In the genomic region with DNA sequence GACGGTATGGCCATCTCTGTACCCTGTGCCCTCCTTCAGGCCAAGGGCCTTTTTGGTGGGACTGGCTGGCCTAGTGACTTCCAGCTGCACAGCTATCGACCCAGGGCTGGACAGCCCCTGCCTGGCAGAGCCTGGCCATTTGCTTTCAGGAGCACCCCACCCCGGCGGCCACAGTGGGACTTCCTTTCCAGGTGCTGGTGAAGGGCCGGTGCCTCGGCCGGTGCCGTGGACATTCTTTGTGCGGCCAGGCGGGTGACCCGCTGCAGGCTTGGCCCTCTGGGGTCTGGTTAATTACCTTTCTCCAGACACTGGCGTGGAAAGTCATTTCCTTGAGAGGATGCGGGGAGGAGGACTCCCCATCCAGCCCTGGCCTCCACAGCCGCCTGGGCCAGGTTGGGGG, we compare ENCODE assay signal across 27 cellular contexts. TPM values are rescaled to one million over a fixed set of nuclear protein-coding genes. Genes with fewer than 3 reads are reported as not detected.
DNase-seq lines count a peak whose midpoint lies in the region; ATAC-seq, FAIRE-seq and TF ChIP-seq lines count a peak whose summit lies in the region.
"Had no signal": no experiment of that assay in that cellular context is flagged by ENCODE, and none has a peak within 500 bp of the region (broad histone marks: within the 10 kb centered on the region; RNA-seq: fewer than 3 reads in every experiment).

No MANE protein-coding gene starts in this region.

- no peak overlapping the region for H4K5ac ChIP-seq in H1 (ENCODE audit: insufficient read length, low read depth, low read length)

- H3K27ac ChIP-seq in GM23338 (ENCODE audit: low read depth) (no peak overlapping the region), H1 (ENCODE audit: low read depth, low read length) (no peak overlapping the region), tibial artery (peak overlapping the region; percentile 90), adrenal gland (no peak overlapping the region)
- H3K27ac ChIP-seq: 22Rv1, C4-2B, GM23248, HL-60, KMS-11, SJSA1 had no signal

- H2AFZ ChIP-seq in GM23338 (no peak overlapping the region), H1 (ENCODE audit: low read length) (no peak overlapping the region)
- H2AFZ ChIP-seq: GM23248 had no signal

- H3F3A ChIP-seq in GM23338 (replicated peaks; ENCODE audit: low read depth): no peaks in the 10 kb centered on the region; the same call in 1 of the 2 replicates

- no peaks in the 10 kb centered on the region for H3K4me1 ChIP-seq in GM23338 (ENCODE audit: insufficient read depth)
- H3K4me1 ChIP-seq in H1 (replicated peaks in 1 of 4; ENCODE audit: control insufficient read depth in 3 of 4, insufficient read depth in 4 of 4, low read length in 3 of 4): no peaks in the 10 kb centered on the region; a peak in 2 of 7 replicates
- peaks cover 0 to 100% (median 92%) of the 10 kb centered on the region in 4 donors for H3K4me1 ChIP-seq in tibial artery
- no peaks in the 10 kb centered on the region for H3K4me1 ChIP-seq in adrenal gland (replicated peaks in 1 of 2)
- H3K4me1 ChIP-seq: HAP-1, SJSA1 had no signal

- no peaks in the 10 kb centered on the region for H3K23me2 ChIP-seq in H1 (ENCODE audit: low read depth, low read length)

- TF ChIP-seq CTCF in GM23338 (conservative IDR thresholded peaks at IDR 0.05; ENCODE audit: low read depth in 2 of 2): no peak
- TF ChIP-seq CTCF in H1 (IDR thresholded peaks at IDR 0.05; ENCODE audit: control extremely low read depth in 1 of 3, insufficient read depth in 1 of 3, low read depth in 1 of 3, low read length in 3 of 3): no peak
- no peak for TF ChIP-seq CTCF in neural crest cell (conservative IDR thresholded peaks at IDR 0.05)
- no peak for TF ChIP-seq CTCF in tibial artery (IDR thresholded peaks at IDR 0.05)
- TF ChIP-seq CTCF in adrenal gland (IDR thresholded peaks at IDR 0.05): no peak

- H2AK5ac ChIP-seq in H1 (ENCODE audit: low read depth, low read length): no peak overlapping the region

- peaks cover 13% of the 10 kb centered on the region; the same call in 2 of the 3 replicates for H3K4me1 Mint-ChIP-seq in GM23338
- H3K4me1 Mint-ChIP-seq in neural crest cell: peaks cover 47% of the 10 kb centered on the region
- H3K4me1 Mint-ChIP-seq: B cell had no signal

- H3K4ac ChIP-seq in H1 (replicated peaks; ENCODE audit: insufficient read length, low read depth, low read length): no peak overlapping the region

- ATAC-seq in GM23338 (no peak), HG03342 (IDR thresholded peaks at IDR 0.05; ENCODE audit: unreplicated experiment) (no peak)
- ATAC-seq: CD8-positive, alpha-beta T cell had no signal

- H3K4me3 ChIP-seq in GM23338 (no peak overlapping the region), H1 (ENCODE audit: extremely low read depth in 1 of 4, insufficient read depth in 2 of 4, low read depth in 3 of 4, low read length in 4 of 4) (no peak overlapping the region), tibial artery (no peak overlapping the region), adrenal gland (no peak overlapping the region)
- H3K4me3 ChIP-seq: GM23248, HAP-1, SJSA1 had no signal

- H3K9ac ChIP-seq in H1 (replicated peaks in 1 of 4; ENCODE audit: extremely low read depth in 1 of 4, low read depth in 3 of 4, low read length in 3 of 4): no peak overlapping the region
- H3K9ac ChIP-seq: GM23248, KMS-11 had no signal

- H3K27ac Mint-ChIP-seq in GM23338 (peak overlapping the region; percentile 47; the same call in 1 of the 2 replicates), neural crest cell (ENCODE audit: unreplicated experiment) (no peak overlapping the region)
- H3K27ac Mint-ChIP-seq: B cell; CD8-positive, alpha-beta T cell; HFFc6; IgD-negative memory B cell had no signal

- H3K56ac ChIP-seq in H1 (replicated peaks; ENCODE audit: insufficient read length, low read depth, low read length): no peak overlapping the region

- H3K79me2 ChIP-seq in GM23338 (replicated peaks; ENCODE audit: insufficient read depth) (no peaks in the 10 kb centered on the region), H1 (ENCODE audit: control insufficient read depth in 1 of 2, insufficient read depth in 2 of 2, low read length in 2 of 2) (no peaks in the 10 kb centered on the region)

- no peak for DNase-seq in GM23338 (ENCODE audit: low spot score)
- no peak for DNase-seq in H1 (ENCODE audit: low read depth in 1 of 2, low spot score in 2 of 2)
- no peak for DNase-seq in neural crest cell (ENCODE audit: low read depth, low spot score)
- DNase-seq in tibial artery: no peak
- DNase-seq in adrenal gland: no peak
- DNase-seq in DMS 273 (lab: John Stamatoyannopoulos, UW; ENCODE audit: unreplicated experiment): no peak
- DNase-seq: CD8-positive, alpha-beta T cell; DMS153; DND-41; GM23248; HFFc6; MM.1S; NCI-H1417; NCI-H1694; NCI-H2029 treated with DMSO at 0.1 percent for 48 hours; NCI-H526 treated with DMSO at 0.1 percent for 48 hours; Right ventricle myocardium superior had no signal

- no peak overlapping the region for H3K14ac ChIP-seq in H1 (ENCODE audit: insufficient read length)

- H3K4me2 ChIP-seq in GM23338 (no peak overlapping the region), H1 (ENCODE audit: insufficient read depth in 1 of 2, low read depth in 2 of 2, low read length in 2 of 2) (no peak overlapping the region)
- H3K4me2 ChIP-seq: KMS-11 had no signal

- H2BK120ac ChIP-seq in H1 (replicated peaks; ENCODE audit: low read depth, low read length): no peak overlapping the region

- H4K8ac ChIP-seq in H1 (ENCODE audit: extremely low read depth, insufficient read depth, low read length): no peak overlapping the region

- TF ChIP-seq EP300 in H1 (IDR thresholded peaks at IDR 0.05; ENCODE audit: borderline replicate concordance in 1 of 2, low read depth in 2 of 2, low read length in 2 of 2): no peak

- intact Hi-C loops in tibial artery (cut with DNase I; ENCODE audit: low total_unique reads): no loop called here
- intact Hi-C loops in adrenal gland (cut with DNase I): no loop called here

- CTCF ChIA-PET in H1 (lab: Charles Lee; ENCODE audit: partially characterized antibody): interaction anchor here (0.6 to 1.0 kb wide), 2 partner anchors 52 to 341 kb away, joined by 3 read pairs; no protein-coding TSS in a partner anchor

- POLR2A ChIA-PET in H1 (lab: Charles Lee; ENCODE audit: partially characterized antibody): no interaction called here

- no peak for FAIRE-seq in H1 (lab: Jason Lieb, UNC)
- FAIRE-seq: GM12892 had no signal

- H3K9me3 Mint-ChIP-seq in GM23338: no peaks in the 10 kb centered on the region; the same call in 2 of the 3 replicates
- H3K9me3 Mint-ChIP-seq in neural crest cell: no peaks in the 10 kb centered on the region
- H3K9me3 Mint-ChIP-seq: CD8-positive, alpha-beta T cell; IgD-negative memory B cell had no signal

- H2BK15ac ChIP-seq in H1 (ENCODE audit: low read length): 0 out of 2 replicates have a peak overlapping the region, but pooled peaks have one; percentile 8

- H3K36me3 ChIP-seq in GM23338 (ENCODE audit: insufficient read depth) (no peaks in the 10 kb centered on the region), H1 (ENCODE audit: control insufficient read depth in 2 of 4, insufficient read depth in 4 of 4, low read length in 3 of 4) (no peaks in the 10 kb centered on the region), tibial artery (no peaks in the 10 kb centered on the region), adrenal gland (replicated peaks in 1 of 2) (no peaks in the 10 kb centered on the region)
- H3K36me3 ChIP-seq: HAP-1, SJSA1 had no signal

- no peak for TF ChIP-seq POLR2A in H1 (IDR thresholded peaks at IDR 0.05; ENCODE audit: control extremely low read depth in 1 of 2, low read depth in 2 of 2, low read length in 2 of 2)
- no peak for TF ChIP-seq POLR2A in adrenal gland (IDR thresholded peaks at IDR 0.05)

- H3K18ac ChIP-seq in H1 (ENCODE audit: extremely low read depth, low read length): no peak overlapping the region

- H3K27me3 Mint-ChIP-seq in GM23338 (ENCODE audit: insufficient read depth, low read depth, poor library complexity) (peaks cover 7% of the 10 kb centered on the region), neural crest cell (ENCODE audit: low read depth) (peaks cover 2% of the 10 kb centered on the region)
- H3K27me3 Mint-ChIP-seq: B cell, IgD-negative memory B cell had no signal

- H3K23ac ChIP-seq in H1 (ENCODE audit: insufficient read length): no peak overlapping the region

- H3K79me1 ChIP-seq in H1 (ENCODE audit: low read depth, low read length): peaks cover 4% of the 10 kb centered on the region

- no peak overlapping the region for H2BK12ac ChIP-seq in H1 (ENCODE audit: low read depth, low read length)

- H3K9me2 ChIP-seq in GM23338 (ENCODE audit: insufficient read depth): no peaks in the 10 kb centered on the region

- H3K9me3 ChIP-seq in H1 (ENCODE audit: insufficient read depth in 2 of 2, low read depth in 1 of 2, low read length in 1 of 2): peaks cover 0 to 2% of the 10 kb centered on the region in 2 experiments; a peak in 2 of 4 replicates
- H3K9me3 ChIP-seq in tibial artery: no peaks in the 10 kb centered on the region
- no peaks in the 10 kb centered on the region for H3K9me3 ChIP-seq in adrenal gland (replicated peaks in 1 of 3)
- H3K9me3 ChIP-seq: HAP-1 had no signal

- H3K4me3 Mint-ChIP-seq in GM23338: no peak overlapping the region
- peak overlapping the region; percentile 34 for H3K4me3 Mint-ChIP-seq in neural crest cell
- H3K4me3 Mint-ChIP-seq: B cell; CD8-positive, alpha-beta T cell; HFFc6; IgD-negative memory B cell had no signal

- no peaks in the 10 kb centered on the region for H3K36me3 Mint-ChIP-seq in GM23338 (ENCODE audit: low read depth)
- no peaks in the 10 kb centered on the region for H3K36me3 Mint-ChIP-seq in neural crest cell (ENCODE audit: low read depth)
- H3K36me3 Mint-ChIP-seq: CD8-positive, alpha-beta T cell; IgD-negative memory B cell had no signal

- H4K20me1 ChIP-seq in GM23338 (replicated peaks; ENCODE audit: insufficient read depth) (no peaks in the 10 kb centered on the region), H1 (replicated peaks in 1 of 2; ENCODE audit: control insufficient read depth in 1 of 2, insufficient read depth in 2 of 2, low read length in 2 of 2) (peaks cover 0 to 6% of the 10 kb centered on the region in 2 experiments)

- no peaks in the 10 kb centered on the region for H3K27me3 ChIP-seq in GM23338 (ENCODE audit: insufficient read depth)
- peaks cover 0 to 3% (median 0%) of the 10 kb centered on the region in 4 experiments; a peak in 1 of 7 replicates for H3K27me3 ChIP-seq in H1 (replicated peaks in 1 of 4; ENCODE audit: control insufficient read depth in 3 of 4, extremely low read depth in 1 of 4, insufficient read depth in 3 of 4, low read length in 3 of 4)
- H3K27me3 ChIP-seq in tibial artery: no peaks in the 10 kb centered on the region
- H3K27me3 ChIP-seq in adrenal gland: no peaks in the 10 kb centered on the region
- H3K27me3 ChIP-seq: SJSA1 had no signal

- no peak overlapping the region for H2BK5ac ChIP-seq in H1 (ENCODE audit: low read depth, low read length)

- WGBS in H1 (ENCODE audit: extremely low coverage in 1 of 2, insufficient coverage in 1 of 2, insufficient read length in 1 of 2, insufficient replicate concordance in 2 of 2, low coverage in 1 of 2, low lambda C conversion rate in 2 of 2, missing lambda C conversion rate in 1 of 2), 2 experiments: 90% methylated on average over 13 of the region's 14 CpGs; no CpG with 5 or more reads in 1 of the 2 experiments
- 85 to 97% (median 89%) methylated on average over 7 to 14 of the region's 14 CpGs for WGBS in adrenal gland, 4 donors

- no peak overlapping the region for H4K91ac ChIP-seq in H1 (replicated peaks; ENCODE audit: insufficient read length, low read length)

- H2BK20ac ChIP-seq in H1 (ENCODE audit: low read length): no peak overlapping the region

- no peak for TF ChIP-seq RAD21 in H1 (IDR thresholded peaks at IDR 0.05 in 1 of 2, conservative IDR thresholded peaks at IDR 0.05 in 1 of 2; ENCODE audit: low read depth in 2 of 2, low read length in 2 of 2)

RNA-seq across cellular contexts. Expression of a gene that starts 50.1 kb away (rescaled TPM):
- 0.14 and 0.66 TPM in 2 replicates for total RNA-seq in GM23338 (2014; rRNA removed; shearing (Covaris generic))
- polyA plus RNA-seq in GM23338 (2016; fragmentation: Nextera tagmentation; extraction: Ambion mirVana) (0.16 TPM in 2 replicates), H1 (2011; rRNA removed) (0.38 and 0.39 TPM in 2 replicates), adrenal gland (1 to 10 TPM in 1 of 3 donors, under 1 TPM in 2; 0.04 to 2.3 (median 0.54) TPM)
- total RNA-seq in H1 (2021; fragmentation: NEBNext Ultra II Directional; extraction: Animal tissue kit (Norgen Biotek cat#: 25700)): 0.43 and 0.46 TPM in 2 replicates
- 0.54 TPM for polyA plus RNA-seq in H1 (2011; cell fraction: cytosol; rRNA removed)
- polyA plus RNA-seq in H1 (2011; cell fraction: nucleus; rRNA removed): 1.1 TPM
- 0.25 to 0.69 TPM (median 0.53 TPM) in 4 replicates for polyA plus RNA-seq in H1 (2012, experiment 1 of 2)
- polyA plus RNA-seq in H1 (2012, experiment 2 of 2): 0.14 TPM
- polyA plus RNA-seq in H1 (2013, experiment 1 of 2): 0.18 TPM
- polyA plus RNA-seq in H1 (2013, experiment 2 of 2): 0.26 TPM
- polyA minus RNA-seq in H1 (2011; rRNA and poly(A)+ RNA removed): 0.13 and 0.24 TPM in 2 replicates
- polyA minus RNA-seq in H1 (2011; cell fraction: cytosol; rRNA and poly(A)+ RNA removed): 0.15 TPM
- polyA minus RNA-seq in H1 (2011; cell fraction: nucleus; rRNA and poly(A)+ RNA removed): 1.2 TPM
- total RNA-seq in neural crest cell (11.7 and 13.2 TPM in 2 replicates), adrenal gland (1 to 10 TPM in 1 of 8 donors, under 1 TPM in 6, not detected in 1; 0.30 to 2.8 (median 0.68) TPM)
- total RNA-seq: CD8-positive, alpha-beta T cell; GM23248; HFFc6 had no signal
- polyA plus RNA-seq: IgD-negative memory B cell had no signal

Comparison
In these comparisons a context has a peak if more than half of its experiments do, and no peak if none do; other contexts are left out.
1. H3K27ac ChIP-seq: peak in tibial artery (2 of 2); none in GM23338 (single experiment), H1 (single experiment) and adrenal gland (0 of 5).